8 cellular contexts compared by ENCODE assay signal in genomic region chr3:187368251-187368733, GRCh38. TPM values are rescaled to one million over a fixed set of nuclear protein-coding genes. Genes with fewer than 3 reads are reported as not detected.
DNase-seq lines count a peak whose midpoint lies in the region; ATAC-seq and TF ChIP-seq lines count a peak whose summit lies in the region.

Gene RTP4, plus strand, starts transcription at chr3:187368385. Its CDS starts 57 bp downstream, at chr3:187368442.

- peak; percentile 68 for DNase-seq in Daoy (ENCODE audit: low read depth)
- peak; percentile 43 for DNase-seq in HT1080 (ENCODE audit: low read depth)
- peak; percentile 47 for DNase-seq in activated CD4-positive, alpha-beta memory T cell treated with anti-CD3 and anti-CD28 coated beads, Interleukin-2, amount 10 ng/mL, durations not matched to agents 7 days and 5 days
- peak; percentile 52 for DNase-seq in naive B cell
- DNase-seq in tibial nerve (ENCODE audit: low spot score in 2 of 2) = peak in 1 of 2 donors; percentile 22
- no peak for DNase-seq in T-helper 9 cell

- H3K4me3 Mint-ChIP-seq in activated CD4-positive, alpha-beta memory T cell treated with anti-CD3 and anti-CD28 coated beads, Interleukin-2, amount 10 ng/mL, durations not matched to agents 7 days and 5 days = peak within 1 kb of the TSS; percentile 88
- H3K4me3 Mint-ChIP-seq in naive B cell = peak within 1 kb of the TSS; percentile 82 to 99 (median 97)

- 1 to 15% methylated on average over 5 of the region's 5 CpGs for WGBS in tibial nerve, 2 donors

- peak within 1 kb of the TSS; percentile 62 for H3K4me3 ChIP-seq in endocrine pancreas (ENCODE audit: control insufficient read depth, insufficient read depth, low read length)
- H3K4me3 ChIP-seq in tibial nerve = peak within 1 kb of the TSS; percentile 22 to 62 (median 44)

- H3K27me3 ChIP-seq in endocrine pancreas (ENCODE audit: control insufficient read depth, insufficient read depth, low read length) = no peaks in the 10 kb centered on the region
- H3K27me3 ChIP-seq in tibial nerve = no peaks in the 10 kb centered on the region

- ATAC-seq in GM21381 (IDR thresholded peaks at IDR 0.05; ENCODE audit: unreplicated experiment) (peak; percentile 89), naive B cell (ENCODE audit: low read depth in 2 of 2) (peak; percentile 82 to 89)

- no peak for TF ChIP-seq POLR2A in tibial nerve (IDR thresholded peaks at IDR 0.05)

- TF ChIP-seq CTCF in tibial nerve (IDR thresholded peaks at IDR 0.05) = no peak

- POLR2A ChIA-PET in activated CD4-positive, alpha-beta memory T cell treated with anti-CD3 and anti-CD28 coated beads, Interleukin-2, amount 10 ng/mL, durations not matched to agents 7 days and 5 days (lab: Charles Lee) = interaction anchor here (0.8 to 2.8 kb wide), 14 partner anchors 10 to 1956 kb away, joined by 3 to 19 read pairs (median 4); partner anchors contain the start of gene RPL39L

- TF ChIP-seq EP300 in tibial nerve (IDR thresholded peaks at IDR 0.05) = no peak

- H3K27ac Mint-ChIP-seq in activated CD4-positive, alpha-beta memory T cell treated with anti-CD3 and anti-CD28 coated beads, Interleukin-2, amount 10 ng/mL, durations not matched to agents 7 days and 5 days = peak within 1 kb of the TSS; percentile 92
- H3K27ac Mint-ChIP-seq in naive B cell = peak within 1 kb of the TSS; percentile 92 to 99 (median 96)

- peaks cover 29% of the 10 kb centered on the region for H3K4me1 Mint-ChIP-seq in activated CD4-positive, alpha-beta memory T cell treated with anti-CD3 and anti-CD28 coated beads, Interleukin-2, amount 10 ng/mL, durations not matched to agents 7 days and 5 days
- H3K4me1 Mint-ChIP-seq in naive B cell = peaks cover 28 to 33% (median 30%) of the 10 kb centered on the region in 3 donors

- H3K9ac ChIP-seq in endocrine pancreas (ENCODE audit: control insufficient read depth, insufficient read depth, low read length) = peak within 1 kb of the TSS; percentile 38

- H3K9me3 Mint-ChIP-seq in activated CD4-positive, alpha-beta memory T cell treated with anti-CD3 and anti-CD28 coated beads, Interleukin-2, amount 10 ng/mL, durations not matched to agents 7 days and 5 days = peaks cover 7% of the 10 kb centered on the region
- H3K9me3 Mint-ChIP-seq in naive B cell = peaks cover 0 to 2% (median 0%) of the 10 kb centered on the region in 7 donors

- no peaks in the 10 kb centered on the region for H3K36me3 ChIP-seq in endocrine pancreas (ENCODE audit: control insufficient read depth, insufficient read depth, low read length)
- H3K36me3 ChIP-seq in tibial nerve = peaks cover 0 to 30% (median 11%) of the 10 kb centered on the region in 3 donors

- H3K9me3 ChIP-seq in endocrine pancreas (ENCODE audit: control insufficient read depth, low read length) = no peaks in the 10 kb centered on the region
- H3K9me3 ChIP-seq in tibial nerve = peaks cover 0 to 7% (median 0%) of the 10 kb centered on the region in 4 donors

- no peaks in the 10 kb centered on the region for H3K27me3 Mint-ChIP-seq in activated CD4-positive, alpha-beta memory T cell treated with anti-CD3 and anti-CD28 coated beads, Interleukin-2, amount 10 ng/mL, durations not matched to agents 7 days and 5 days
- H3K27me3 Mint-ChIP-seq in naive B cell = no peaks in the 10 kb centered on the region

- H3K4me1 ChIP-seq in endocrine pancreas (ENCODE audit: control insufficient read depth, insufficient read depth, low read length) (no peaks in the 10 kb centered on the region), tibial nerve (peaks cover 0 to 19% (median 7%) of the 10 kb centered on the region in 4 donors)

- peak within 1 kb of the TSS; percentile 65 to 94 (median 90) for H3K27ac ChIP-seq in tibial nerve

- CTCF ChIA-PET in activated CD4-positive, alpha-beta memory T cell treated with anti-CD3 and anti-CD28 coated beads, Interleukin-2, amount 10 ng/mL, durations not matched to agents 7 days and 5 days (lab: Charles Lee) = interaction anchor here (0.7 to 2.2 kb wide), 6 partner anchors 12 to 751 kb away, joined by 3 to 37 read pairs (median 3); partner anchors contain the start of gene BCL6

- H3K36me3 Mint-ChIP-seq in activated CD4-positive, alpha-beta memory T cell treated with anti-CD3 and anti-CD28 coated beads, Interleukin-2, amount 10 ng/mL, durations not matched to agents 7 days and 5 days (ENCODE audit: low read depth) = peaks cover 58% of the 10 kb centered on the region
- peaks cover 21 to 27% of the 10 kb centered on the region in 2 donors for H3K36me3 Mint-ChIP-seq in naive B cell

RNA-seq across cellular contexts. Expression of gene RTP4, which starts in this region (rescaled TPM):
- 2.0 and 5.2 TPM in 2 replicates for total RNA-seq in Daoy (2014; rRNA removed; shearing (Covaris generic))
- 0.26 and 0.60 TPM in 2 replicates for total RNA-seq in HT1080 (2014; rRNA removed; shearing (Covaris generic))
- 0.81 and 1.0 TPM in 2 replicates for polyA plus RNA-seq in HT1080 (2015; cell fraction: cytosol; rRNA removed)
- polyA plus RNA-seq in HT1080 (2015; cell fraction: nucleus; rRNA removed) = 1.3 and 2.0 TPM in 2 replicates
- total RNA-seq in activated CD4-positive, alpha-beta memory T cell treated with anti-CD3 and anti-CD28 coated beads, Interleukin-2, amount 10 ng/mL, durations not matched to agents 7 days and 5 days = 10 to 100 TPM; 23.2 to 24.1 TPM
- polyA plus RNA-seq in naive B cell (ENCODE audit: low read depth in 6 of 6) = 1 to 10 TPM in 5 of 6 donors, not detected in 1; 4.9 to 9.9 (median 8.4) TPM
- 1 to 10 TPM in 3 of 4 donors, under 1 TPM in 1; 0.60 to 3.7 (median 1.8) TPM for total RNA-seq in tibial nerve
